1 cellular context compared by ENCODE assay signal in the genomic region with DNA sequence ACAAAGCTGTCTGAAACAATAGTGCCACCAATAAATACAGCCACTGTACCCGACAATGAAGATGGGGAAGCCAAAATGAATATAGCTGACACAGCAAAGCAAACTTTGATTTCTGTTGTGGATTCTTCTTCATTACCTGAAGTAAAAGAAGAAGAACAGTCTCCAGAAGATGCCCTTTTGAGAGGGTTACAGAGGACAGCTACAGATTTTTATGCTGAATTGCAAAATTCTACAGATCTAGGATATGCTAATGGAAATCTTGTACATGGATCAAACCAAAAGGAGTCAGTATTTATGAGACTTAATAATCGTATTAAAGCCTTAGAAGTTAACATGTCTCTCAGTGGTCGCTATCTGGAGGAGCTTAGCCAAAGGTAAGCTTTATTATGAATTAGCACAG.
TF ChIP-seq lines count a peak whose summit lies in the region.

No MANE protein-coding gene starts in this region.

TF ChIP-seq in HepG2, 621 proteins besides CTCF, POLR2A, EP300 and RAD21:
- TF ChIP-seq PHF5A (CRISPR knock-in tag; IDR thresholded peaks at IDR 0.05; ENCODE audit: low read depth, unreplicated experiment) (no peak), MAFF (IDR thresholded peaks at IDR 0.05; ENCODE audit: low read depth, low read length) (peak; percentile 87), ZNF317 (CRISPR knock-in tag; IDR thresholded peaks at IDR 0.05) (no peak), MAFK (conservative IDR thresholded peaks at IDR 0.05 in 1 of 2, IDR thresholded peaks at IDR 0.05 in 1 of 2; ENCODE audit: low read length in 2 of 2) (peak; percentile 88 to 89), ELF1 (CRISPR knock-in tag; IDR thresholded peaks at IDR 0.05) (no peak)
- TF ChIP-seq, protein P1, sequence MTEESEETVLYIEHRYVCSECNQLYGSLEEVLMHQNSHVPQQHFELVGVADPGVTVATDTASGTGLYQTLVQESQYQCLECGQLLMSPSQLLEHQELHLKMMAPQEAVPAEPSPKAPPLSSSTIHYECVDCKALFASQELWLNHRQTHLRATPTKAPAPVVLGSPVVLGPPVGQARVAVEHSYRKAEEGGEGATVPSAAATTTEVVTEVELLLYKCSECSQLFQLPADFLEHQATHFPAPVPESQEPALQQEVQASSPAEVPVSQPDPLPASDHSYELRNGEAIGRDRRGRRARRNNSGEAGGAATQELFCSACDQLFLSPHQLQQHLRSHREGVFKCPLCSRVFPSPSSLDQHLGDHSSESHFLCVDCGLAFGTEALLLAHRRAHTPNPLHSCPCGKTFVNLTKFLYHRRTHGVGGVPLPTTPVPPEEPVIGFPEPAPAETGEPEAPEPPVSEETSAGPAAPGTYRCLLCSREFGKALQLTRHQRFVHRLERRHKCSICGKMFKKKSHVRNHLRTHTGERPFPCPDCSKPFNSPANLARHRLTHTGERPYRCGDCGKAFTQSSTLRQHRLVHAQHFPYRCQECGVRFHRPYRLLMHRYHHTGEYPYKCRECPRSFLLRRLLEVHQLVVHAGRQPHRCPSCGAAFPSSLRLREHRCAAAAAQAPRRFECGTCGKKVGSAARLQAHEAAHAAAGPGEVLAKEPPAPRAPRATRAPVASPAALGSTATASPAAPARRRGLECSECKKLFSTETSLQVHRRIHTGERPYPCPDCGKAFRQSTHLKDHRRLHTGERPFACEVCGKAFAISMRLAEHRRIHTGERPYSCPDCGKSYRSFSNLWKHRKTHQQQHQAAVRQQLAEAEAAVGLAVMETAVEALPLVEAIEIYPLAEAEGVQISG (CRISPR knock-in tag; IDR thresholded peaks at IDR 0.05), result no peak
- TF ChIP-seq, protein P2, sequence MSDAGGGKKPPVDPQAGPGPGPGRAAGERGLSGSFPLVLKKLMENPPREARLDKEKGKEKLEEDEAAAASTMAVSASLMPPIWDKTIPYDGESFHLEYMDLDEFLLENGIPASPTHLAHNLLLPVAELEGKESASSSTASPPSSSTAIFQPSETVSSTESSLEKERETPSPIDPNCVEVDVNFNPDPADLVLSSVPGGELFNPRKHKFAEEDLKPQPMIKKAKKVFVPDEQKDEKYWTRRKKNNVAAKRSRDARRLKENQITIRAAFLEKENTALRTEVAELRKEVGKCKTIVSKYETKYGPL (CRISPR knock-in tag; IDR thresholded peaks at IDR 0.05), result no peak
- TF ChIP-seq, protein P3, sequence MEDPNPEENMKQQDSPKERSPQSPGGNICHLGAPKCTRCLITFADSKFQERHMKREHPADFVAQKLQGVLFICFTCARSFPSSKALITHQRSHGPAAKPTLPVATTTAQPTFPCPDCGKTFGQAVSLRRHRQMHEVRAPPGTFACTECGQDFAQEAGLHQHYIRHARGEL (CRISPR knock-in tag; IDR thresholded peaks at IDR 0.05), result no peak
